In genomic region chr2:170740660-170741059, GRCh38 we compare ENCODE assay signal across 1 cellular context.
TF ChIP-seq lines count a peak whose summit lies in the region.

No MANE protein-coding gene starts in this region.

TF ChIP-seq in GM23338, 12 proteins besides CTCF, POLR2A, EP300 and RAD21 (continued from another document):
- no peak for TF ChIP-seq ZNF462 (CRISPR knock-in tag; IDR thresholded peaks at IDR 0.05)
- TF ChIP-seq REST (IDR thresholded peaks at IDR 0.05; ENCODE audit: unreplicated experiment), result no peak
- no peak for TF ChIP-seq NANOG (IDR thresholded peaks at IDR 0.05; ENCODE audit: borderline replicate concordance)
- no peak for TF ChIP-seq CREB1 (CRISPR knock-in tag; IDR thresholded peaks at IDR 0.05; ENCODE audit: low read depth)
- no peak for TF ChIP-seq ZNF114 (CRISPR knock-in tag; IDR thresholded peaks at IDR 0.05)
- TF ChIP-seq, protein P1, sequence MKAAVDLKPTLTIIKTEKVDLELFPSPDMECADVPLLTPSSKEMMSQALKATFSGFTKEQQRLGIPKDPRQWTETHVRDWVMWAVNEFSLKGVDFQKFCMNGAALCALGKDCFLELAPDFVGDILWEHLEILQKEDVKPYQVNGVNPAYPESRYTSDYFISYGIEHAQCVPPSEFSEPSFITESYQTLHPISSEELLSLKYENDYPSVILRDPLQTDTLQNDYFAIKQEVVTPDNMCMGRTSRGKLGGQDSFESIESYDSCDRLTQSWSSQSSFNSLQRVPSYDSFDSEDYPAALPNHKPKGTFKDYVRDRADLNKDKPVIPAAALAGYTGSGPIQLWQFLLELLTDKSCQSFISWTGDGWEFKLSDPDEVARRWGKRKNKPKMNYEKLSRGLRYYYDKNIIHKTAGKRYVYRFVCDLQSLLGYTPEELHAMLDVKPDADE (IDR thresholded peaks at IDR 0.05), result no peak
- TF ChIP-seq ZNF331 (CRISPR knock-in tag; IDR thresholded peaks at IDR 0.05; ENCODE audit: low read depth), result no peak
- TF ChIP-seq JUNB (IDR thresholded peaks at IDR 0.05; ENCODE audit: unreplicated experiment), result no peak
